15 cellular contexts compared by ENCODE assay signal in genomic region chr11:93032580-93032979, GRCh38.
"Had no signal": no experiment of that assay in that cellular context is flagged by ENCODE, and none has a peak within 500 bp of the region (broad histone marks: within the 10 kb centered on the region; RNA-seq: fewer than 3 reads in every experiment).

No MANE protein-coding gene starts in this region.

- DNase-seq: activated CD4-positive, alpha-beta T cell treated with anti-CD3 and anti-CD28 coated beads, Interleukin-2, amount 10 ng/mL, durations not matched to agents 7 days and 5 days; activated gamma-delta T cell treated with Interleukin-2 at 50 U/mL for 16 hours; adrenal gland; caudate nucleus; colonic mucosa; endodermal cell; head of caudate nucleus; kidney glomerular epithelial cell; left ventricle myocardium inferior; retina; stimulated activated naive CD8-positive, alpha-beta T cell treated with anti-CD3 and anti-CD28 coated beads, Interleukin-15, Interleukin-2, amounts not matched to agents 100 U/mL and 50 U/mL, for 24 hours; substantia nigra; T1000; tibial artery had no signal

- H3K4me3 ChIP-seq: adrenal gland, colonic mucosa, left ventricle myocardium inferior, tibial artery had no signal

- H3K36me3 ChIP-seq: adrenal gland, colonic mucosa, left ventricle myocardium inferior, tibial artery had no signal

- H3K27me3 ChIP-seq: adrenal gland, colonic mucosa, tibial artery had no signal

- FAIRE-seq: frontal cortex had no signal

- H3K9me3 ChIP-seq: adrenal gland, colonic mucosa, tibial artery had no signal

- H3K4me1 ChIP-seq: adrenal gland, colonic mucosa, left ventricle myocardium inferior, tibial artery had no signal

- H3K27ac ChIP-seq: adrenal gland, colonic mucosa, left ventricle myocardium inferior, tibial artery had no signal
